Comparison of ENCODE assay signal across 9 cellular contexts in the genomic region with DNA sequence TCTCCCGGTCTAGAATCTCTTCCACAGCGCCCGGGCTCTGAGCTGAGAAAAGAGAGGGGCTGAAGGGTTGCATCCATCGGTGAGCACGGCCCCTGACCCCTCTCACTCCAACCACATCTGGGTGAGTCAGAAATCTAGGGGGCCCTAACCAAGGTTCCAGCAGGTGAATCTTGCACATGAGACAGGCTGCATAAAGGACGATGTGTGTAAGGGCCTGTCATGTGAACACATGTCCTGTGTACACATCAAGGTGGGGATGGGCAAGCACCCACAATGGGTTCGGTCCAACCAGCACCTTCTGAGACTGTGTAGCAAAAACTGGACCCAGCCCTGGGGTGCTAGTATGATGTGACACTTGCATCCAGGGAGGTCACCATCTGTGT.
DNase-seq lines count a peak whose midpoint lies in the region; ATAC-seq lines count a peak whose summit lies in the region.
"Had no signal": no experiment of that assay in that cellular context is flagged by ENCODE, and none has a peak within 500 bp of the region (broad histone marks: within the 10 kb centered on the region; RNA-seq: fewer than 3 reads in every experiment).

No MANE protein-coding gene starts in this region.

- no peaks in the 10 kb centered on the region for H3K27me3 ChIP-seq in mucosa of stomach (ENCODE audit: control insufficient read depth, insufficient read depth, low read length)

- DNase-seq in stimulated activated naive CD8-positive, alpha-beta T cell treated with anti-CD3 and anti-CD28 coated beads, Interleukin-15, Interleukin-2, amounts not matched to agents 100 U/mL and 50 U/mL, for 24 hours = no peak
- DNase-seq in central memory CD8-positive, alpha-beta T cell (ENCODE audit: low spot score in 2 of 2) = peak in 1 of 2 donors; percentile 13
- no peak for DNase-seq in T1000 (lab: John Stamatoyannopoulos, UW)
- no peak for DNase-seq in NCI-H1417 treated with DMSO at 0.1 percent for 48 hours (lab: John Stamatoyannopoulos, UW)
- DNase-seq in NCI-H510A (lab: John Stamatoyannopoulos, UW) = no peak
- DNase-seq: GF-D8 had no signal

- peak overlapping the region; percentile 99 for H3K4me3 Mint-ChIP-seq in stimulated activated naive CD8-positive, alpha-beta T cell treated with anti-CD3 and anti-CD28 coated beads, Interleukin-15, Interleukin-2, amounts not matched to agents 100 ng/mL and 50 ng/mL, for 24 hours
- peak overlapping the region; percentile 91 for H3K4me3 Mint-ChIP-seq in central memory CD8-positive, alpha-beta T cell

- peak overlapping the region; percentile 97 for H3K9ac ChIP-seq in mucosa of stomach (ENCODE audit: low read length)

- H3K4me3 ChIP-seq in mucosa of stomach (ENCODE audit: low read length) = peak overlapping the region; percentile 89

- peaks cover 17% of the 10 kb centered on the region for H3K36me3 ChIP-seq in mucosa of stomach (ENCODE audit: control insufficient read depth, insufficient read depth, low read length)

- H3K27me3 Mint-ChIP-seq in stimulated activated naive CD8-positive, alpha-beta T cell treated with anti-CD3 and anti-CD28 coated beads, Interleukin-15, Interleukin-2, amounts not matched to agents 100 ng/mL and 50 ng/mL, for 24 hours = no peaks in the 10 kb centered on the region
- H3K27me3 Mint-ChIP-seq in central memory CD8-positive, alpha-beta T cell = no peaks in the 10 kb centered on the region

- H3K27ac Mint-ChIP-seq in stimulated activated naive CD8-positive, alpha-beta T cell treated with anti-CD3 and anti-CD28 coated beads, Interleukin-15, Interleukin-2, amounts not matched to agents 100 ng/mL and 50 ng/mL, for 24 hours = peak overlapping the region; percentile 97
- H3K27ac Mint-ChIP-seq in central memory CD8-positive, alpha-beta T cell (ENCODE audit: low read depth) = peak overlapping the region; percentile 97

- H3K9me3 ChIP-seq in mucosa of stomach (ENCODE audit: control insufficient read depth, low read length) = no peaks in the 10 kb centered on the region

- H3K36me3 Mint-ChIP-seq in stimulated activated naive CD8-positive, alpha-beta T cell treated with anti-CD3 and anti-CD28 coated beads, Interleukin-15, Interleukin-2, amounts not matched to agents 100 ng/mL and 50 ng/mL, for 24 hours (ENCODE audit: low read depth) = peaks cover 46% of the 10 kb centered on the region
- peaks cover 35% of the 10 kb centered on the region for H3K36me3 Mint-ChIP-seq in central memory CD8-positive, alpha-beta T cell (ENCODE audit: insufficient read depth)

- H3K4me1 ChIP-seq in mucosa of stomach (ENCODE audit: control insufficient read depth, insufficient read depth, low read length) = peaks cover 29% of the 10 kb centered on the region

- H3K9me3 Mint-ChIP-seq in stimulated activated naive CD8-positive, alpha-beta T cell treated with anti-CD3 and anti-CD28 coated beads, Interleukin-15, Interleukin-2, amounts not matched to agents 100 ng/mL and 50 ng/mL, for 24 hours = no peaks in the 10 kb centered on the region
- H3K9me3 Mint-ChIP-seq in central memory CD8-positive, alpha-beta T cell = no peaks in the 10 kb centered on the region

- H3K4me1 Mint-ChIP-seq in stimulated activated naive CD8-positive, alpha-beta T cell treated with anti-CD3 and anti-CD28 coated beads, Interleukin-15, Interleukin-2, amounts not matched to agents 100 ng/mL and 50 ng/mL, for 24 hours (ENCODE audit: low read depth) = peaks cover 72% of the 10 kb centered on the region
- H3K4me1 Mint-ChIP-seq in central memory CD8-positive, alpha-beta T cell = peaks cover 60% of the 10 kb centered on the region

- no peak for ATAC-seq in stimulated activated naive CD8-positive, alpha-beta T cell treated with anti-CD3 and anti-CD28 coated beads, Interleukin-15, Interleukin-2, amounts not matched to agents 100 U/mL and 50 U/mL, for 24 hours
- no peak for ATAC-seq in central memory CD8-positive, alpha-beta T cell (replicated peaks; ENCODE audit: extremely low read depth, poor library complexity, severe bottlenecking)
- no peak for ATAC-seq in GM21786 (IDR thresholded peaks at IDR 0.05; ENCODE audit: unreplicated experiment)
